1 cellular context compared by ENCODE assay signal in the genomic region with DNA sequence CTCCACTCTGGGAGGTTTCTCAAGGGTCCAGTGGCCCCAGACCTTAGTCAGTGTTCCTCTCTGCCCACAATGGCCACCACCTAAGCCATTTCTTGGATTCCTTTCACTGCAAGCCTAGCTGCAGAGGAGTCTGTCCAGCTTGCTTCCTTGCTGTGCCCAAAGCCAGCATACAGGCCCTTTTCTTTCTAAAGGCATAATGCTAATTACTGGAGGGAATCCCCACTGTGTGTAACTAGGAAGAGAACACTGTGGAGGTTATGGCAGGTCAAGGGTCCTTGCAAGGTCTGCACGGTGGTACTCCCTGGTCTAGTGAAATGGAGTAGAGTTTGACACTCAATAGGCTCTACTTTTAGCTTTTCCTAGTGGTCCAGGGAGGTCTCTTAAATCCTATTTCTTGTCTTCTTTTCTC.
TF ChIP-seq lines count a peak whose summit lies in the region.

No MANE protein-coding gene starts in this region.

TF ChIP-seq in GM23338, 12 proteins besides CTCF, POLR2A, EP300 and RAD21 (continued from another document):
- TF ChIP-seq ZNF462 (CRISPR knock-in tag; IDR thresholded peaks at IDR 0.05) (no peak), JUNB (IDR thresholded peaks at IDR 0.05; ENCODE audit: unreplicated experiment) (no peak), NANOG (IDR thresholded peaks at IDR 0.05; ENCODE audit: borderline replicate concordance) (no peak), POLR2AphosphoS5 (IDR thresholded peaks at IDR 0.05; ENCODE audit: low read depth) (no peak), ETS1 (IDR thresholded peaks at IDR 0.05) (no peak), EZH2 (IDR thresholded peaks at IDR 0.05; ENCODE audit: low read depth, unreplicated experiment) (no peak), CREB1 (CRISPR knock-in tag; IDR thresholded peaks at IDR 0.05; ENCODE audit: low read depth) (no peak), ZNF331 (CRISPR knock-in tag; IDR thresholded peaks at IDR 0.05; ENCODE audit: low read depth) (no peak), STAT1 (IDR thresholded peaks at IDR 0.05; ENCODE audit: unreplicated experiment) (no peak)
